28 cellular contexts compared by ENCODE assay signal in genomic region chr17:51087072-51087757, GRCh38. TPM values are rescaled to one million over a fixed set of nuclear protein-coding genes. Genes with fewer than 3 reads are reported as not detected.
DNase-seq lines count a peak whose midpoint lies in the region; TF ChIP-seq lines count a peak whose summit lies in the region.
"Had no signal": no experiment of that assay in that cellular context is flagged by ENCODE, and none has a peak within 500 bp of the region (broad histone marks: within the 10 kb centered on the region; RNA-seq: fewer than 3 reads in every experiment).

No MANE protein-coding gene starts in this region.

- in situ Hi-C loops in transverse colon (cut with MboI; ENCODE audit: low pct_ligation_motif_present in 1 of 4, low pct_unique_long_range_greater_than_20kb in 1 of 4, low sequenced_read_pairs in 3 of 4): no loop called here

- no peak for TF ChIP-seq POLR2A in transverse colon (IDR thresholded peaks at IDR 0.05)

- no peak for TF ChIP-seq CTCF in transverse colon (IDR thresholded peaks at IDR 0.05)

- no peak overlapping the region for H3K4me2 ChIP-seq in mesenchymal stem cell (ENCODE audit: low read length, poor library complexity, severe bottlenecking)
- H3K4me2 ChIP-seq: smooth muscle cell had no signal

- peak overlapping the region; percentile 22 for H3K9ac ChIP-seq in mesenchymal stem cell (ENCODE audit: low read length)
- H3K9ac ChIP-seq: BLaER1 had no signal

- H3K79me1 ChIP-seq in mesenchymal stem cell (replicated peaks; ENCODE audit: low read length, poor library complexity, severe bottlenecking): peaks cover 21% of the 10 kb centered on the region

- H2AK5ac ChIP-seq in mesenchymal stem cell (ENCODE audit: low read length, severe bottlenecking): no peak overlapping the region

- H3K4me1 ChIP-seq in mesenchymal stem cell (ENCODE audit: control insufficient read depth, insufficient read depth, low read depth, low read length) (no peaks in the 10 kb centered on the region), transverse colon (peaks cover 0 to 10% (median 2%) of the 10 kb centered on the region in 4 donors)

- peak; percentile 29 for DNase-seq in CD1c-positive myeloid dendritic cell (ENCODE audit: extremely low spot score)
- DNase-seq in HT1080 (ENCODE audit: low read depth): peak; percentile 27
- DNase-seq in amniotic epithelial cell (ENCODE audit: low read depth): peak; percentile 11
- no peak for DNase-seq in mesenchymal stem cell
- no peak for DNase-seq in ureter (ENCODE audit: low spot score)
- DNase-seq in NK-92 treated with Interleukin-12 subunit alpha and Interleukin-12 subunit beta, amount 100 ng/mL, for 24 hours (lab: John Stamatoyannopoulos, UW): no peak
- no peak for DNase-seq in posterior vena cava (ENCODE audit: low spot score)
- DNase-seq in transverse colon: no peak
- DNase-seq: activated CD4-positive, alpha-beta T cell treated with anti-CD3 and anti-CD28 coated beads, Interleukin-2, amount 50 U/mL, for 1 hour; activated naive CD4-positive, alpha-beta T cell treated with anti-CD3 and anti-CD28 coated beads, Interleukin-2, amount 10 ng/mL, durations not matched to agents 7 days and 5 days; COR-L47; DMS79; glutamatergic neuron; KBM-7; left ventricle myocardium superior; midbrain; natural killer cell; NCI-H1436 treated with DMSO at 0.1 percent for 48 hours; NCI-H446 treated with DMSO at 0.1 percent for 48 hours; ovary; retina; SHP77 treated with DMSO at 0.1 percent for 48 hours; stimulated activated CD4-positive, alpha-beta T cell treated with anti-CD3 and anti-CD28 coated beads, Interleukin-2, amount 100 ng/mL, for 24 hours; SW 1271; trophoblast cell had no signal

- H4K8ac ChIP-seq in mesenchymal stem cell (ENCODE audit: low read length): no peak overlapping the region

- no peak overlapping the region for H2BK120ac ChIP-seq in mesenchymal stem cell (ENCODE audit: low read depth, low read length)

- H3K18ac ChIP-seq in mesenchymal stem cell (ENCODE audit: low read depth in 1 of 2, low read length in 2 of 2): no peak overlapping the region

- H3K14ac ChIP-seq in mesenchymal stem cell (ENCODE audit: low read length in 2 of 2): no peak overlapping the region

- 98% methylated on average over 2 of the region's 2 CpGs for WGBS in mesenchymal stem cell
- 51 to 57% methylated on average over 2 of the region's 2 CpGs for WGBS in transverse colon (ENCODE audit: low coverage in 1 of 2), 2 donors

- H3K27me3 ChIP-seq in mesenchymal stem cell (ENCODE audit: control insufficient read depth in 1 of 2, insufficient read depth in 1 of 2, low read length in 2 of 2): no peaks in the 10 kb centered on the region
- no peaks in the 10 kb centered on the region for H3K27me3 ChIP-seq in transverse colon
- H3K27me3 ChIP-seq: BLaER1, cardiac muscle cell, ovary had no signal

- no peak overlapping the region for H2BK5ac ChIP-seq in mesenchymal stem cell (ENCODE audit: low read depth, low read length, poor library complexity, severe bottlenecking)

- H3K27ac ChIP-seq in mesenchymal stem cell (ENCODE audit: low read length, poor library complexity, severe bottlenecking) (no peak overlapping the region), transverse colon (no peak overlapping the region)
- H3K27ac ChIP-seq: BLaER1, cardiac muscle cell, ovary had no signal

- H3K4me3 ChIP-seq in mesenchymal stem cell (ENCODE audit: insufficient read depth in 1 of 2, low read depth in 1 of 2, low read length in 2 of 2) (peak overlapping the region in 1 of 2 experiments; percentile 30), transverse colon (no peak overlapping the region)
- H3K4me3 ChIP-seq: BLaER1, cardiac muscle cell, ovary, smooth muscle cell had no signal

- intact Hi-C loops in posterior vena cava (cut with DNase I): no loop called here
- intact Hi-C loops in transverse colon (cut with DNase I; ENCODE audit: low total_unique reads): no loop called here

- H3K36me3 ChIP-seq in mesenchymal stem cell (ENCODE audit: control insufficient read depth in 1 of 2, insufficient read depth in 2 of 2, low read depth in 1 of 2, low read length in 2 of 2) (peaks cover 0 to 6% of the 10 kb centered on the region in 2 experiments), transverse colon (no peaks in the 10 kb centered on the region)
- H3K36me3 ChIP-seq: cardiac muscle cell, ovary had no signal

- no peak overlapping the region for H2BK12ac ChIP-seq in mesenchymal stem cell (ENCODE audit: low read length in 2 of 2)

- TF ChIP-seq EP300 in transverse colon (IDR thresholded peaks at IDR 0.05; ENCODE audit: low read depth): no peak

- H4K91ac ChIP-seq in mesenchymal stem cell (ENCODE audit: low read length): no peak overlapping the region

- H3K9me3 ChIP-seq in mesenchymal stem cell (ENCODE audit: control insufficient read depth, low read length) (no peaks in the 10 kb centered on the region), transverse colon (no peaks in the 10 kb centered on the region)
- H3K9me3 ChIP-seq: BLaER1, ovary had no signal

- no peak overlapping the region for H3K23ac ChIP-seq in mesenchymal stem cell (ENCODE audit: low read length in 2 of 2)

- H2AFZ ChIP-seq in mesenchymal stem cell (ENCODE audit: low read depth, low read length): no peak overlapping the region

- no peak overlapping the region for H2BK15ac ChIP-seq in mesenchymal stem cell (ENCODE audit: low read depth, poor library complexity, severe bottlenecking)

- no peak overlapping the region for H3K4ac ChIP-seq in mesenchymal stem cell (ENCODE audit: low read depth in 1 of 2, low read length in 2 of 2)

RNA-seq across cellular contexts. Expression of gene SPAG9, which starts 33.5 kb away (rescaled TPM):
- 34.4 and 37.1 TPM in 2 replicates for total RNA-seq in HT1080 (2014; rRNA removed; shearing (Covaris generic))
- 22.4 and 23.8 TPM in 2 replicates for polyA plus RNA-seq in HT1080 (2015; cell fraction: cytosol; rRNA removed)
- polyA plus RNA-seq in HT1080 (2015; cell fraction: nucleus; rRNA removed): 117 and 119 TPM in 2 replicates
- polyA plus RNA-seq in mesenchymal stem cell (2013, experiment 1 of 2): 41.1 TPM
- 40.7 TPM for polyA plus RNA-seq in mesenchymal stem cell (2013, experiment 2 of 2)
- total RNA-seq in ureter: 136 TPM
- total RNA-seq in posterior vena cava: 100 to 1,000 TPM in 1 of 2 donors, 10 to 100 TPM in 1; 88.4 to 126 TPM
- 100 to 1,000 TPM in 3 of 4 donors, 10 to 100 TPM in 1; 37.0 to 131 (median 116) TPM for total RNA-seq in transverse colon

Comparison
In these comparisons a context has a peak if more than half of its experiments do, and no peak if none do; other contexts are left out.
1. DNase-seq: peak in CD1c-positive myeloid dendritic cell (single experiment), HT1080 (single experiment) and amniotic epithelial cell (single experiment); none in mesenchymal stem cell (single experiment), ureter (single experiment), NK-92 treated with Interleukin-12 subunit alpha and Interleukin-12 subunit beta, amount 100 ng/mL, for 24 hours (single experiment), posterior vena cava (single experiment) and transverse colon (single experiment).